In genomic region chrX:65690057-65690855, GRCh38 we compare ENCODE assay signal across 11 cellular contexts. TPM values are rescaled to one million over a fixed set of nuclear protein-coding genes. Genes with fewer than 3 reads are reported as not detected.
A peak's percentile ranks its signal among the peaks of the same experiment; 100 is the strongest.
DNase-seq lines count a peak whose midpoint lies in the region; ATAC-seq and TF ChIP-seq lines count a peak whose summit lies in the region.
"Had no signal": no experiment of that assay in that cellular context is flagged by ENCODE, and none has a peak within 500 bp of the region (broad histone marks: within the 10 kb centered on the region; RNA-seq: fewer than 3 reads in every experiment).

No MANE protein-coding gene starts in this region.

- WGBS in GM23248 (ENCODE audit: low coverage in 1 of 2, low lambda C conversion rate in 2 of 2, missing lambda C conversion rate in 2 of 2), 2 experiments, result 24 to 30% methylated on average over 4 to 5 of the region's 5 CpGs
- 40 to 64% (median 54%) methylated on average over 4 to 5 of the region's 5 CpGs for WGBS in spleen, 5 donors

- H3K27me3 ChIP-seq in GM23248 (replicated peaks; ENCODE audit: insufficient read depth) (no peaks in the 10 kb centered on the region), foreskin keratinocyte (no peaks in the 10 kb centered on the region), spleen (replicated peaks in 1 of 7) (no peaks in the 10 kb centered on the region)

- DNase-seq in GM23248, result peak; percentile 89
- DNase-seq in T1000 (lab: John Stamatoyannopoulos, UW), result peak; percentile 9
- DNase-seq in foreskin keratinocyte, result peak in 1 of 2 donors; percentile 78
- no peak for DNase-seq in spleen
- DNase-seq in NCI-H526 treated with DMSO at 0.1 percent for 48 hours (lab: John Stamatoyannopoulos, UW), result no peak
- no peak for DNase-seq in SK-N-DZ (ENCODE audit: low spot score)
- DNase-seq: activated naive CD4-positive, alpha-beta T cell treated with anti-CD3 and anti-CD28 coated beads, Interleukin-2, amount 10 ng/mL, durations not matched to agents 7 days and 5 days; NCI-H1694 had no signal

- H3K9ac ChIP-seq in GM23248, result peak overlapping the region; percentile 79
- H3K9ac ChIP-seq: parathyroid adenoma had no signal

- TF ChIP-seq CTCF in foreskin keratinocyte (conservative IDR thresholded peaks at IDR 0.05) (no peak), spleen (IDR thresholded peaks at IDR 0.05 in 8 of 11, conservative IDR thresholded peaks at IDR 0.05 in 3 of 11) (no peak)

- no peak overlapping the region for H2AFZ ChIP-seq in GM23248
- H2AFZ ChIP-seq: parathyroid adenoma had no signal

- H3F3A ChIP-seq in GM23248 (ENCODE audit: insufficient read depth), result peaks cover 40% of the 10 kb centered on the region

- peak overlapping the region; percentile 53 for H3K4me2 ChIP-seq in GM23248 (ENCODE audit: unreplicated experiment)

- intact Hi-C loops in spleen (cut with DNase I; ENCODE audit: low total_unique reads), result no loop called here

- H3K9me2 ChIP-seq in GM23248 (ENCODE audit: insufficient read depth), result no peaks in the 10 kb centered on the region

- peaks cover 4% of the 10 kb centered on the region; the same call in 1 of the 2 replicates for H4K20me1 ChIP-seq in GM23248 (ENCODE audit: insufficient read depth)

- H3K36me3 ChIP-seq in GM23248 (ENCODE audit: low read depth), result no peaks in the 10 kb centered on the region
- H3K36me3 ChIP-seq in spleen, result peaks cover 0 to 4% (median 0%) of the 10 kb centered on the region in 6 donors

- peaks cover 82% of the 10 kb centered on the region for H3K4me1 ChIP-seq in GM23248 (ENCODE audit: insufficient read depth)
- H3K4me1 ChIP-seq in foreskin keratinocyte, result peaks cover 31% of the 10 kb centered on the region
- H3K4me1 ChIP-seq in spleen, result peaks cover 52 to 100% (median 95%) of the 10 kb centered on the region in 6 donors
- H3K4me1 ChIP-seq: parathyroid adenoma had no signal

- peak; percentile 93 for ATAC-seq in foreskin keratinocyte
- no peak for ATAC-seq in GM21529 (IDR thresholded peaks at IDR 0.05; ENCODE audit: unreplicated experiment)
- no peak for ATAC-seq in GM21515 (IDR thresholded peaks at IDR 0.05; ENCODE audit: unreplicated experiment)

- peak overlapping the region; percentile 96 for H3K27ac ChIP-seq in GM23248
- peak overlapping the region; percentile 11 for H3K27ac ChIP-seq in foreskin keratinocyte
- peak overlapping the region in 7 of 8 donors; percentile 0 to 88 (median 51) for H3K27ac ChIP-seq in spleen
- H3K27ac ChIP-seq: parathyroid adenoma had no signal

- in situ Hi-C loops in GM23248 (cut with MboI), result no loop called here

- H3K4me3 ChIP-seq in GM23248, result 0 out of 2 replicates have a peak overlapping the region, but pooled peaks have one; percentile 21
- H3K4me3 ChIP-seq in spleen, result peak overlapping the region in 1 of 8 donors; percentile 4

- peaks cover 100% of the 10 kb centered on the region for H3K79me2 ChIP-seq in GM23248 (ENCODE audit: insufficient read depth)

- TF ChIP-seq POLR2A in spleen (IDR thresholded peaks at IDR 0.05), result no peak

- H3K9me3 ChIP-seq in GM23248 (ENCODE audit: low read depth) (no peaks in the 10 kb centered on the region), spleen (no peaks in the 10 kb centered on the region)

RNA-seq across cellular contexts. Expression of gene MSN, which starts 22.8 kb away (rescaled TPM):
- total RNA-seq in GM23248 (2014; rRNA removed; shearing (Covaris generic)), result 281 and 286 TPM in 2 replicates
- polyA plus RNA-seq in GM23248 (2016; fragmentation: Nextera tagmentation; extraction: Ambion mirVana) (268 and 285 TPM in 2 replicates), foreskin keratinocyte (199 and 212 TPM in 2 replicates), spleen (100 to 1,000 TPM; 101 to 197 (median 129) TPM)
- total RNA-seq in foreskin keratinocyte (407 and 503 TPM in 2 replicates), spleen (100 to 1,000 TPM; 298 to 396 (median 335) TPM)
- 0.22 and 0.32 TPM in 2 replicates for polyA plus RNA-seq in SK-N-DZ (2014; cell fraction: cytosol; rRNA removed)
- polyA plus RNA-seq in SK-N-DZ (2014; cell fraction: nucleus; rRNA removed), result 0.17 TPM in 1 of 2 replicates, not detected in the other

Comparison
In these comparisons a context has a peak if more than half of its experiments do, and no peak if none do; other contexts are left out.
1. DNase-seq: peak in GM23248 (single experiment) and T1000 (single experiment); none in spleen (single experiment), NCI-H526 treated with DMSO at 0.1 percent for 48 hours (single experiment) and SK-N-DZ (single experiment).
2. H3K27ac ChIP-seq: peak in every context shown above with its lines; median percentile 96 in GM23248; 51 in spleen; 11 in foreskin keratinocyte.